In genomic region chr1:54853096-54853792, GRCh38 we compare ENCODE assay signal across 31 cellular contexts. TPM values are rescaled to one million over a fixed set of nuclear protein-coding genes. Genes with fewer than 3 reads are reported as not detected.
"Had no signal": no experiment of that assay in that cellular context is flagged by ENCODE, and none has a peak within 500 bp of the region (broad histone marks: within the 10 kb centered on the region; RNA-seq: fewer than 3 reads in every experiment).

No MANE protein-coding gene starts in this region.

- DNase-seq: kidney glomerular epithelial cell; left colon; left lung; lower lobe of right lung; mammary epithelial cell; mesendoderm; midbrain; mucosa of descending colon; naive thymus-derived CD4-positive, alpha-beta T cell; nucleus accumbens; pancreas; posterior cingulate gyrus; retina; right cardiac atrium; small intestine; spleen; stimulated activated CD4-positive, alpha-beta T cell treated with anti-CD3 and anti-CD28 coated beads, Interleukin-4, amount 100 ng/mL, for 24 hours; stimulated activated naive CD4-positive, alpha-beta T cell; trophoblast cell; uterus had no signal

- FAIRE-seq: pancreas, small intestine had no signal

- ATAC-seq: left colon; left lung; lower lobe of right lung; mucosa of descending colon; naive thymus-derived CD4-positive, alpha-beta T cell; natural killer cell treated with Interleukin-12 subunit alpha and Interleukin-12 subunit beta and Interleukin-15 and Interleukin-18, amount 100 ng/mL, for 72 hours; pancreas; right cardiac atrium; sciatic nerve; stimulated activated effector memory CD8-positive, alpha-beta T cell treated with anti-CD3 and anti-CD28 coated beads, Interleukin-12 subunit alpha, Interleukin-12 subunit beta, amount 100 ng/mL, for 72 hours had no signal

- H3K27ac ChIP-seq: hepatocyte, left lung, lower lobe of right lung, pancreas, prostate gland, spleen, suprapubic skin, thoracic aorta, tibial artery, uterus had no signal

- H3K4me3 ChIP-seq: hepatocyte, left lung, lower lobe of right lung, mucosa of descending colon, pancreas, prostate gland, spleen, suprapubic skin, thoracic aorta, tibial artery, uterus had no signal

- H3K9me3 ChIP-seq: left lung, lower lobe of right lung, mucosa of descending colon, pancreas, prostate gland, spleen, suprapubic skin, thoracic aorta, tibial artery, uterus had no signal

- H2AFZ ChIP-seq: hepatocyte had no signal

- H3K4me2 ChIP-seq: hepatocyte had no signal

- H3K79me2 ChIP-seq: hepatocyte had no signal

- H3K36me3 ChIP-seq: prostate gland, uterus had no signal

- H3K27me3 ChIP-seq: hepatocyte, left lung, pancreas, spleen, suprapubic skin, tibial artery, uterus had no signal

- H3K4me1 ChIP-seq: lower lobe of right lung, pancreas, prostate gland, uterus had no signal

RNA-seq across cellular contexts. Expression of gene TTC22, which starts 52.1 kb away (rescaled TPM):
- total RNA-seq: myocyte, osteoblast had no signal
- polyA plus RNA-seq: neural cell had no signal
